Comparison of ENCODE assay signal across 8 cellular contexts in the genomic region with DNA sequence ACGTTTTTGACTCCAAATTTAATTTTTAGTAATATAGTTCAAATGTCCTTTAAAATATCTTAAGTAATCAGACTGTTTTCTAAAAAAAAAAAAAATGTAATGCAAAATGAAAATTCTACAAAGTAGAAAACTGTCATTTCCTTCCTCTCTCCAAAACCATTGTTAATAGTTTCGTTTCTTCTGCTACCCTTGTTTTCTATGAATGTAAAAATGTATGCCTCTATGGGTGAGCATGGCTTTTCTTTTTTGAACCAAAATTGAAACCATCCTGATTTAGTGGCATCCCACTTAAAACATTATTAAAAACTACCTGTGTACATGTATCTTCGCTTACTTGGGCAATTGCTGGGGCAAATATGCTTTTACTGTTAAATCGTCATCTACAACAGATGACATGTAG.
DNase-seq lines count a peak whose midpoint lies in the region; ATAC-seq and TF ChIP-seq lines count a peak whose summit lies in the region.

No MANE protein-coding gene starts in this region.

- H3K27me3 Mint-ChIP-seq in activated CD8-positive, alpha-beta T cell treated with anti-CD3 and anti-CD28 coated beads, Interleukin-2, amount 10 ng/mL, durations not matched to agents 7 days and 5 days (ENCODE audit: low read depth), result no peaks in the 10 kb centered on the region
- peaks cover 2% of the 10 kb centered on the region for H3K27me3 Mint-ChIP-seq in nephron progenitor cell (ENCODE audit: low read depth, poor library complexity)

- TF ChIP-seq CTCF in nephron progenitor cell (IDR thresholded peaks at IDR 0.05), result no peak

- H3K9me3 Mint-ChIP-seq in activated CD8-positive, alpha-beta T cell treated with anti-CD3 and anti-CD28 coated beads, Interleukin-2, amount 10 ng/mL, durations not matched to agents 7 days and 5 days (ENCODE audit: insufficient read depth), result no peaks in the 10 kb centered on the region
- peaks cover 8% of the 10 kb centered on the region for H3K9me3 Mint-ChIP-seq in nephron progenitor cell

- peaks cover 54% of the 10 kb centered on the region for H3K36me3 Mint-ChIP-seq in activated CD8-positive, alpha-beta T cell treated with anti-CD3 and anti-CD28 coated beads, Interleukin-2, amount 10 ng/mL, durations not matched to agents 7 days and 5 days (ENCODE audit: low read depth)
- H3K36me3 Mint-ChIP-seq in nephron progenitor cell (ENCODE audit: low read depth), result peaks cover 28% of the 10 kb centered on the region

- POLR2A ChIA-PET in activated CD8-positive, alpha-beta T cell treated with anti-CD3 and anti-CD28 coated beads, Interleukin-2, amount 10 ng/mL, durations not matched to agents 7 days and 5 days (lab: Charles Lee), result interaction anchor here (0.6 to 1.1 kb wide), 2 partner anchors 65 to 89 kb away, joined by 3 to 5 read pairs; a partner anchor contains a TSS

- H3K27ac Mint-ChIP-seq in activated CD8-positive, alpha-beta T cell treated with anti-CD3 and anti-CD28 coated beads, Interleukin-2, amount 10 ng/mL, durations not matched to agents 7 days and 5 days, result peak overlapping the region; percentile 94
- H3K27ac Mint-ChIP-seq in nephron progenitor cell, result peak overlapping the region; percentile 60

- ATAC-seq in GM18870 (IDR thresholded peaks at IDR 0.05; ENCODE audit: unreplicated experiment), result peak; percentile 30
- ATAC-seq in HG02852 (IDR thresholded peaks at IDR 0.05; ENCODE audit: unreplicated experiment), result peak; percentile 30
- ATAC-seq in activated CD8-positive, alpha-beta T cell treated with anti-CD3 and anti-CD28 coated beads, Interleukin-2, amount 10 ng/mL, durations not matched to agents 7 days and 5 days, result peak; percentile 38

- CTCF ChIA-PET in activated CD8-positive, alpha-beta T cell treated with anti-CD3 and anti-CD28 coated beads, Interleukin-2, amount 10 ng/mL, durations not matched to agents 7 days and 5 days (lab: Charles Lee), result interaction anchor here (0.6 to 1.2 kb wide), 4 partner anchors 10 to 131 kb away, joined by 3 read pairs; no protein-coding TSS in a partner anchor

- DNase-seq in activated CD8-positive, alpha-beta T cell treated with anti-CD3 and anti-CD28 coated beads, Interleukin-2, amount 10 ng/mL, durations not matched to agents 7 days and 5 days, result no peak
- DNase-seq in nephron progenitor cell, result no peak
- DNase-seq in cerebellar nuclear complex (lab: John Stamatoyannopoulos, UW), result no peak
- DNase-seq in DMS53 (lab: John Stamatoyannopoulos, UW), result no peak
- DNase-seq in HPDE6-E6E7 (ENCODE audit: extremely low spot score), result no peak
- DNase-seq in HuH-7 (ENCODE audit: low spot score), result no peak

- H3K4me3 Mint-ChIP-seq in activated CD8-positive, alpha-beta T cell treated with anti-CD3 and anti-CD28 coated beads, Interleukin-2, amount 10 ng/mL, durations not matched to agents 7 days and 5 days, result peak overlapping the region; percentile 81
- H3K4me3 Mint-ChIP-seq in nephron progenitor cell, result no peak overlapping the region

- peaks cover 86% of the 10 kb centered on the region for H3K4me1 Mint-ChIP-seq in activated CD8-positive, alpha-beta T cell treated with anti-CD3 and anti-CD28 coated beads, Interleukin-2, amount 10 ng/mL, durations not matched to agents 7 days and 5 days (ENCODE audit: low read depth)
- H3K4me1 Mint-ChIP-seq in nephron progenitor cell, result peaks cover 53% of the 10 kb centered on the region
